ENCODE assay signal across 26 cellular contexts in genomic region chr7:12747687-12748306, GRCh38.
DNase-seq lines count a peak whose midpoint lies in the region; TF ChIP-seq lines count a peak whose summit lies in the region.
"Had no signal": no experiment of that assay in that cellular context is flagged by ENCODE, and none has a peak within 500 bp of the region (broad histone marks: within the 10 kb centered on the region; RNA-seq: fewer than 3 reads in every experiment).

No MANE protein-coding gene starts in this region.

- H3K27me3 ChIP-seq in SJCRH30: no peaks in the 10 kb centered on the region; the same call in 1 of the 2 replicates
- H3K27me3 ChIP-seq: brain microvascular endothelial cell, right atrium auricular region had no signal

- H3K9me3 ChIP-seq in SJCRH30 (replicated peaks): no peaks in the 10 kb centered on the region
- H3K9me3 ChIP-seq: right atrium auricular region had no signal

- H3K4me3 Mint-ChIP-seq in type B pancreatic cell: no peak overlapping the region
- H3K4me3 Mint-ChIP-seq in activated T-helper 2 cell treated with anti-CD3 and anti-CD28 coated beads, Interferon-gamma antibody, Interleukin-2, Interleukin-4, amounts not matched to agents 10 μg/mL and 5 μg/mL and 100 μg/mL, durations not matched to agents 14 hours and 24 hours and 36 hours (ENCODE audit: low read depth): no peak overlapping the region
- H3K4me3 Mint-ChIP-seq: activated naive CD4-positive, alpha-beta T cell treated with anti-CD3 and anti-CD28 coated beads, Interleukin-2, amount 10 ng/mL, durations not matched to agents 7 days and 5 days; activated T-helper 1 cell treated with anti-CD3 and anti-CD28 coated beads, Interleukin-12 subunit alpha, Interleukin-12 subunit beta, Interleukin-2, Interleukin-4 antibody, amounts not matched to agents 30 ng/mL and 10 ng/mL and 1 ng/mL, durations not matched to agents 14 hours and 24 hours and 36 hours; IgD-negative memory B cell; memory B cell; neural crest cell had no signal

- H3K4me3 ChIP-seq in SJCRH30: peak overlapping the region; percentile 38
- no peak overlapping the region for H3K4me3 ChIP-seq in fibroblast of mammary gland (ENCODE audit: control insufficient read depth, low read depth, low read length)
- H3K4me3 ChIP-seq: PC-9, right atrium auricular region had no signal

- no peaks in the 10 kb centered on the region for H3K27me3 Mint-ChIP-seq in type B pancreatic cell
- H3K27me3 Mint-ChIP-seq in activated T-helper 2 cell treated with anti-CD3 and anti-CD28 coated beads, Interferon-gamma antibody, Interleukin-2, Interleukin-4, amounts not matched to agents 10 μg/mL and 5 μg/mL and 100 μg/mL, durations not matched to agents 14 hours and 24 hours and 36 hours (ENCODE audit: low read depth): peaks cover 7% of the 10 kb centered on the region
- H3K27me3 Mint-ChIP-seq: activated naive CD4-positive, alpha-beta T cell treated with anti-CD3 and anti-CD28 coated beads, Interleukin-2, amount 10 ng/mL, durations not matched to agents 7 days and 5 days; IgD-negative memory B cell had no signal

- H3K9me3 Mint-ChIP-seq in type B pancreatic cell: no peaks in the 10 kb centered on the region
- no peaks in the 10 kb centered on the region for H3K9me3 Mint-ChIP-seq in activated T-helper 2 cell treated with anti-CD3 and anti-CD28 coated beads, Interferon-gamma antibody, Interleukin-2, Interleukin-4, amounts not matched to agents 10 μg/mL and 5 μg/mL and 100 μg/mL, durations not matched to agents 14 hours and 24 hours and 36 hours
- H3K9me3 Mint-ChIP-seq: activated naive CD4-positive, alpha-beta T cell treated with anti-CD3 and anti-CD28 coated beads, Interleukin-2, amount 10 ng/mL, durations not matched to agents 7 days and 5 days; activated T-helper 1 cell treated with anti-CD3 and anti-CD28 coated beads, Interleukin-12 subunit alpha, Interleukin-12 subunit beta, Interleukin-2, Interleukin-4 antibody, amounts not matched to agents 30 ng/mL and 10 ng/mL and 1 ng/mL, durations not matched to agents 14 hours and 24 hours and 36 hours; IgD-negative memory B cell; memory B cell had no signal

- intact Hi-C loops in activated T-helper 2 cell treated with anti-CD3 and anti-CD28 coated beads, Interferon-gamma antibody, Interleukin-2, Interleukin-4, amounts not matched to agents 10 μg/mL and 5 μg/mL and 100 μg/mL, durations not matched to agents 14 hours and 24 hours and 36 hours (cut with micrococcal nuclease): no loop called here

- TF ChIP-seq CTCF in fibroblast of mammary gland (conservative IDR thresholded peaks at IDR 0.05; ENCODE audit: control insufficient read depth, insufficient read depth, low read depth, low read length) (no peak), type B pancreatic cell (conservative IDR thresholded peaks at IDR 0.05) (no peak)

- no peaks in the 10 kb centered on the region for H3K36me3 ChIP-seq in SJCRH30
- H3K36me3 ChIP-seq: brain microvascular endothelial cell, right atrium auricular region had no signal

- H3K4me1 ChIP-seq in SJCRH30: no peaks in the 10 kb centered on the region
- H3K4me1 ChIP-seq: right atrium auricular region had no signal

- H3K27ac ChIP-seq in SJCRH30: no peak overlapping the region
- H3K27ac ChIP-seq: brain microvascular endothelial cell, C4-2B, PC-9, right atrium auricular region had no signal

- DNase-seq in CD1c-positive myeloid dendritic cell (ENCODE audit: extremely low spot score): peak; percentile 23
- peak; percentile 75 for DNase-seq in HT1080 (ENCODE audit: low read depth)
- DNase-seq in SJCRH30: peak in 1 of 2 experiments; percentile 8
- DNase-seq in fibroblast of mammary gland (ENCODE audit: low read depth): peak; percentile 67
- no peak for DNase-seq in type B pancreatic cell (ENCODE audit: extremely low spot score, unreplicated experiment)
- DNase-seq in activated T-helper 2 cell treated with anti-CD3 and anti-CD28 coated beads, Interferon-gamma antibody, Interleukin-2, Interleukin-4, amounts not matched to agents 10 μg/mL and 5 μg/mL and 100 μg/mL, durations not matched to agents 14 hours and 24 hours and 36 hours (ENCODE audit: low spot score): no peak
- DNase-seq in NCI-H1092 (lab: John Stamatoyannopoulos, UW): no peak
- DNase-seq: activated CD4-positive, alpha-beta T cell treated with anti-CD3 and anti-CD28 coated beads, Interleukin-2, amount 50 U/mL, for 4 hours; activated naive CD4-positive, alpha-beta T cell treated with anti-CD3 and anti-CD28 coated beads, Interleukin-2, amount 10 ng/mL, durations not matched to agents 7 days and 5 days; brain microvascular endothelial cell; Calu3; DMS79 treated with DMSO at 0.1 percent for 48 hours; effector CD4-positive, alpha-beta T cell; left cardiac atrium; NCI-H1436; NCI-H2081 treated with DMSO at 0.1 percent for 48 hours; NCI-H446; PC-9; SHP77 treated with DMSO at 0.1 percent for 48 hours; stimulated activated CD4-positive, alpha-beta T cell treated with anti-CD3 and anti-CD28 coated beads, Interleukin-2, amount 100 ng/mL, for 24 hours had no signal

- H3K4me1 Mint-ChIP-seq in type B pancreatic cell (ENCODE audit: unreplicated experiment): peaks cover 5% of the 10 kb centered on the region
- no peaks in the 10 kb centered on the region for H3K4me1 Mint-ChIP-seq in activated T-helper 2 cell treated with anti-CD3 and anti-CD28 coated beads, Interferon-gamma antibody, Interleukin-2, Interleukin-4, amounts not matched to agents 10 μg/mL and 5 μg/mL and 100 μg/mL, durations not matched to agents 14 hours and 24 hours and 36 hours (ENCODE audit: low read depth)
- H3K4me1 Mint-ChIP-seq: activated naive CD4-positive, alpha-beta T cell treated with anti-CD3 and anti-CD28 coated beads, Interleukin-2, amount 10 ng/mL, durations not matched to agents 7 days and 5 days; memory B cell; neural crest cell had no signal

- H3K36me3 Mint-ChIP-seq in type B pancreatic cell: no peaks in the 10 kb centered on the region
- no peaks in the 10 kb centered on the region for H3K36me3 Mint-ChIP-seq in activated T-helper 2 cell treated with anti-CD3 and anti-CD28 coated beads, Interferon-gamma antibody, Interleukin-2, Interleukin-4, amounts not matched to agents 10 μg/mL and 5 μg/mL and 100 μg/mL, durations not matched to agents 14 hours and 24 hours and 36 hours (ENCODE audit: low read depth)
- H3K36me3 Mint-ChIP-seq: activated naive CD4-positive, alpha-beta T cell treated with anti-CD3 and anti-CD28 coated beads, Interleukin-2, amount 10 ng/mL, durations not matched to agents 7 days and 5 days; IgD-negative memory B cell; memory B cell had no signal

- H3K27ac Mint-ChIP-seq in type B pancreatic cell: no peak overlapping the region
- H3K27ac Mint-ChIP-seq in activated T-helper 2 cell treated with anti-CD3 and anti-CD28 coated beads, Interferon-gamma antibody, Interleukin-2, Interleukin-4, amounts not matched to agents 10 μg/mL and 5 μg/mL and 100 μg/mL, durations not matched to agents 14 hours and 24 hours and 36 hours: no peak overlapping the region
- H3K27ac Mint-ChIP-seq: activated naive CD4-positive, alpha-beta T cell treated with anti-CD3 and anti-CD28 coated beads, Interleukin-2, amount 10 ng/mL, durations not matched to agents 7 days and 5 days; activated T-helper 1 cell treated with anti-CD3 and anti-CD28 coated beads, Interleukin-12 subunit alpha, Interleukin-12 subunit beta, Interleukin-2, Interleukin-4 antibody, amounts not matched to agents 30 ng/mL and 10 ng/mL and 1 ng/mL, durations not matched to agents 14 hours and 24 hours and 36 hours; memory B cell had no signal

Comparison
In these comparisons a context has a peak if more than half of its experiments do, and no peak if none do; other contexts are left out.
1. DNase-seq: peak in CD1c-positive myeloid dendritic cell (single experiment), HT1080 (single experiment) and fibroblast of mammary gland (single experiment); none in type B pancreatic cell (single experiment), activated T-helper 2 cell treated with anti-CD3 and anti-CD28 coated beads, Interferon-gamma antibody, Interleukin-2, Interleukin-4, amounts not matched to agents 10 μg/mL and 5 μg/mL and 100 μg/mL, durations not matched to agents 14 hours and 24 hours and 36 hours (single experiment) and NCI-H1092 (single experiment).